1 cellular context compared by ENCODE assay signal in genomic region chr1:158203693-158204457, GRCh38.
TF ChIP-seq lines count a peak whose summit lies in the region.

No MANE protein-coding gene starts in this region.

TF ChIP-seq in GM12878, 131 proteins besides CTCF, POLR2A, EP300 and RAD21 (continues in another document):
- no peak for TF ChIP-seq NKRF (conservative IDR thresholded peaks at IDR 0.05)
- no peak; the same call in 1 of the 2 replicates for TF ChIP-seq RUNX3 (IDR thresholded peaks at IDR 0.05; ENCODE audit: low read length)
- no peak for TF ChIP-seq RAD51 (IDR thresholded peaks at IDR 0.05)
- TF ChIP-seq NR2C2 (IDR thresholded peaks at IDR 0.05; ENCODE audit: borderline replicate concordance, control insufficient read depth, insufficient read length, low read depth): no peak
- peak; percentile 69 for TF ChIP-seq SMC3 (IDR thresholded peaks at IDR 0.05; ENCODE audit: borderline replicate concordance, low read length)
- TF ChIP-seq CREM (IDR thresholded peaks at IDR 0.05; ENCODE audit: low read depth): peak; percentile 46; the same call in 1 of the 2 replicates
- 0 out of 2 replicates have a peak, but pooled peaks have one; percentile 19 for TF ChIP-seq CREB1 (IDR thresholded peaks at IDR 0.05; ENCODE audit: low read depth)
- TF ChIP-seq YY1 (IDR thresholded peaks at IDR 0.05; ENCODE audit: low read depth, low read length): no peak
- TF ChIP-seq REST (IDR thresholded peaks at IDR 0.05; ENCODE audit: low read depth, low read length): no peak
- no peak for TF ChIP-seq SIX5 (IDR thresholded peaks at IDR 0.05; ENCODE audit: low read depth, low read length, severe bottlenecking)
- no peak for TF ChIP-seq CBX5 (IDR thresholded peaks at IDR 0.05; ENCODE audit: low read depth)
- no peak for TF ChIP-seq HSF1 (IDR thresholded peaks at IDR 0.05; ENCODE audit: low read depth, low read length)
- TF ChIP-seq IKZF2 (IDR thresholded peaks at IDR 0.05): peak in 1 of 2 experiments; percentile 42; a peak in 2 of 4 replicates
- no peak for TF ChIP-seq EGR1 (IDR thresholded peaks at IDR 0.05; ENCODE audit: borderline replicate concordance in 1 of 2, low read depth in 2 of 2, low read length in 2 of 2)
- TF ChIP-seq ZNF207 (IDR thresholded peaks at IDR 0.05; ENCODE audit: borderline replicate concordance): no peak
- no peak for TF ChIP-seq MTA2 (IDR thresholded peaks at IDR 0.05; ENCODE audit: low read depth)
- TF ChIP-seq PML (IDR thresholded peaks at IDR 0.05; ENCODE audit: low read length): no peak
- no peak for TF ChIP-seq SP1 (IDR thresholded peaks at IDR 0.05; ENCODE audit: low read depth, low read length)
- TF ChIP-seq MEF2A (IDR thresholded peaks at IDR 0.05; ENCODE audit: insufficient read depth, low read depth, low read length): no peak
- TF ChIP-seq USF1 (IDR thresholded peaks at IDR 0.05; ENCODE audit: borderline replicate concordance, extremely low read length, insufficient read depth, low read depth, low read length): no peak
- no peak for TF ChIP-seq CUX1 (IDR thresholded peaks at IDR 0.05; ENCODE audit: insufficient replicate concordance, low read depth, low read length)
- no peak; the same call in 1 of the 2 replicates for TF ChIP-seq IKZF1 (conservative IDR thresholded peaks at IDR 0.05)
- no peak for TF ChIP-seq ATF7 (IDR thresholded peaks at IDR 0.05; ENCODE audit: low read depth)
- TF ChIP-seq E2F4 (IDR thresholded peaks at IDR 0.05; ENCODE audit: low read depth, low read length): no peak
- TF ChIP-seq ZNF217 (IDR thresholded peaks at IDR 0.05): no peak
- no peak for TF ChIP-seq IRF3 (IDR thresholded peaks at IDR 0.05)
- no peak for TF ChIP-seq ZNF687 (IDR thresholded peaks at IDR 0.05)
- TF ChIP-seq ZNF384 (IDR thresholded peaks at IDR 0.05; ENCODE audit: borderline replicate concordance, low read depth, low read length): no peak
- TF ChIP-seq POLR2AphosphoS2 (IDR thresholded peaks at IDR 0.05; ENCODE audit: low read depth, low read length): no peak
- TF ChIP-seq JUNB (IDR thresholded peaks at IDR 0.05): no peak
- no peak for TF ChIP-seq MLLT1 (IDR thresholded peaks at IDR 0.05)
